Comparison of ENCODE assay signal across 10 cellular contexts in the genomic region with DNA sequence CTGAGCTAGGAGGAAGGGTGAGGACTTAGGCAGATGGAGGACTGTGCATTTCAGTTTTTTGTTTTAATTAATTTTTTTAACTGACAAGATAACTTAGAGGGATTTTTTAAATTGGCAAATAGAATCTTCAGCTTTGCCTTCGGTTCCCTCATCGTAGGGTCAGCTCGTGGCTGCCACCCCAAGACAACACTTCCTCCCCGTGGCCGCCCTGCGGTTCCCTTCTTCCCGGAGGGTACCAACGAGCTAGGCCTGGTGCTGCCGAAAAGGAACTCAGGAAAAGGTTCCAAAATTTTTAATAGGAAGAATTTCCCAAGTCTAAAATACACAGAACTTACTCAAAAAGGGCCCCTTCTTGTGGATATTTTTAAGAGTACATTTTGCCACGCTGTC.
DNase-seq lines count a peak whose midpoint lies in the region; ATAC-seq and TF ChIP-seq lines count a peak whose summit lies in the region.
"Had no signal": no experiment of that assay in that cellular context is flagged by ENCODE, and none has a peak within 500 bp of the region (broad histone marks: within the 10 kb centered on the region; RNA-seq: fewer than 3 reads in every experiment).

No MANE protein-coding gene starts in this region.

- 89 to 94% (median 91%) methylated on average over 10 of the region's 10 CpGs for WGBS in ovary, 3 donors

- no peaks in the 10 kb centered on the region for H3K27me3 ChIP-seq in naive thymus-derived CD4-positive, alpha-beta T cell (ENCODE audit: control insufficient read depth in 2 of 2, insufficient read depth in 2 of 2, low read length in 2 of 2)
- no peaks in the 10 kb centered on the region for H3K27me3 ChIP-seq in ovary
- H3K27me3 ChIP-seq: thyroid gland had no signal

- no peak for ATAC-seq in activated CD8-positive, alpha-beta T cell treated with anti-CD3 and anti-CD28 coated beads for 36 hours
- peak; percentile 30 for ATAC-seq in naive thymus-derived CD4-positive, alpha-beta T cell
- ATAC-seq in GM21528 (IDR thresholded peaks at IDR 0.05; ENCODE audit: low FRiP score, unreplicated experiment), result no peak

- peak overlapping the region; percentile 70 for H3K27ac ChIP-seq in naive thymus-derived CD4-positive, alpha-beta T cell (ENCODE audit: low read depth, low read length)
- no peak overlapping the region for H3K27ac ChIP-seq in ovary

- peaks cover 35% of the 10 kb centered on the region for H3K4me1 Mint-ChIP-seq in CD14-positive monocyte
- H3K4me1 Mint-ChIP-seq in HFFc6 (ENCODE audit: low read depth), result peaks cover 31% of the 10 kb centered on the region
- H3K4me1 Mint-ChIP-seq in activated CD8-positive, alpha-beta T cell treated with anti-CD3 and anti-CD28 coated beads for 36 hours (ENCODE audit: low read depth), result peaks cover 83% of the 10 kb centered on the region
- peaks cover 35 to 90% (median 79%) of the 10 kb centered on the region in 7 donors for H3K4me1 Mint-ChIP-seq in naive thymus-derived CD4-positive, alpha-beta T cell

- TF ChIP-seq EP300 in ovary (IDR thresholded peaks at IDR 0.05), result no peak

- H3K4me3 Mint-ChIP-seq in CD14-positive monocyte (peak overlapping the region; percentile 71 to 86), HFFc6 (no peak overlapping the region)
- peak overlapping the region; percentile 60 for H3K4me3 Mint-ChIP-seq in activated CD8-positive, alpha-beta T cell treated with anti-CD3 and anti-CD28 coated beads for 36 hours
- H3K4me3 Mint-ChIP-seq in naive thymus-derived CD4-positive, alpha-beta T cell, result peak overlapping the region; percentile 62 to 96 (median 82)

- H3K36me3 Mint-ChIP-seq in CD14-positive monocyte (peaks cover 26 to 39% of the 10 kb centered on the region in 2 donors), HFFc6 (ENCODE audit: low read depth) (peaks cover 34% of the 10 kb centered on the region)
- H3K36me3 Mint-ChIP-seq in activated CD8-positive, alpha-beta T cell treated with anti-CD3 and anti-CD28 coated beads for 36 hours (ENCODE audit: low read depth), result peaks cover 36% of the 10 kb centered on the region
- peaks cover 0 to 53% (median 26%) of the 10 kb centered on the region in 5 donors for H3K36me3 Mint-ChIP-seq in naive thymus-derived CD4-positive, alpha-beta T cell

- H3K9me3 Mint-ChIP-seq in CD14-positive monocyte (no peaks in the 10 kb centered on the region), HFFc6 (no peaks in the 10 kb centered on the region)
- H3K9me3 Mint-ChIP-seq in activated CD8-positive, alpha-beta T cell treated with anti-CD3 and anti-CD28 coated beads for 36 hours, result no peaks in the 10 kb centered on the region
- no peaks in the 10 kb centered on the region for H3K9me3 Mint-ChIP-seq in naive thymus-derived CD4-positive, alpha-beta T cell

- no peaks in the 10 kb centered on the region for H3K9me3 ChIP-seq in naive thymus-derived CD4-positive, alpha-beta T cell (ENCODE audit: control insufficient read depth in 2 of 3, low read length in 3 of 3)
- H3K9me3 ChIP-seq in ovary, result no peaks in the 10 kb centered on the region
- H3K9me3 ChIP-seq: thyroid gland had no signal

- H3K27ac Mint-ChIP-seq in CD14-positive monocyte (peak overlapping the region in 6 of 7 donors; percentile 5 to 96 (median 66)), HFFc6 (peak overlapping the region; percentile 92)
- H3K27ac Mint-ChIP-seq in activated CD8-positive, alpha-beta T cell treated with anti-CD3 and anti-CD28 coated beads for 36 hours, result peak overlapping the region; percentile 91
- peak overlapping the region; percentile 87 to 99 (median 94) for H3K27ac Mint-ChIP-seq in naive thymus-derived CD4-positive, alpha-beta T cell

- no peak for TF ChIP-seq POLR2A in ovary (IDR thresholded peaks at IDR 0.05)

- peaks cover 38 to 63% of the 10 kb centered on the region in 2 donors for H3K4me1 ChIP-seq in naive thymus-derived CD4-positive, alpha-beta T cell (ENCODE audit: control insufficient read depth in 2 of 2, insufficient read depth in 2 of 2, low read length in 2 of 2)
- H3K4me1 ChIP-seq in ovary (ENCODE audit: insufficient read depth), result peaks cover 6% of the 10 kb centered on the region

- intact Hi-C loops in CD14-positive monocyte (cut with micrococcal nuclease) (loop anchor here (2.0 to 10.0 kb wide), 2 partner anchors 52 to 56 kb away; no protein-coding TSS in a partner anchor), ovary (cut with DNase I) (no loop called here)
- intact Hi-C loops in activated CD8-positive, alpha-beta T cell treated with anti-CD3 and anti-CD28 coated beads for 36 hours (cut with micrococcal nuclease), result loop anchor here (10.0 kb wide), 2 partner anchors 106 to 114 kb away; no protein-coding TSS in a partner anchor
- intact Hi-C loops in naive thymus-derived CD4-positive, alpha-beta T cell (cut with micrococcal nuclease), result loop anchor here (1.0 to 10.0 kb wide), 11 partner anchors 8 to 354 kb away; a partner anchor contains a TSS

- peak overlapping the region; percentile 45 for H3K4me3 ChIP-seq in naive thymus-derived CD4-positive, alpha-beta T cell (ENCODE audit: low read length)
- H3K4me3 ChIP-seq in ovary, result no peak overlapping the region
- H3K4me3 ChIP-seq: thyroid gland had no signal

- peak; percentile 69 for DNase-seq in CD14-positive monocyte (ENCODE audit: low spot score)
- no peak for DNase-seq in HFFc6
- DNase-seq in activated CD8-positive, alpha-beta T cell treated with anti-CD3 and anti-CD28 coated beads for 36 hours, result no peak
- no peak for DNase-seq in naive thymus-derived CD4-positive, alpha-beta T cell
- DNase-seq in NCI-H1694 treated with DMSO at 0.1 percent for 48 hours (lab: John Stamatoyannopoulos, UW), result no peak
- DNase-seq in ovary, result no peak
- no peak for DNase-seq in DMS 273 treated with DMSO at 0.1 percent for 48 hours (lab: John Stamatoyannopoulos, UW)
- DNase-seq: NCI-H748 treated with DMSO at 0.1 percent for 48 hours, thyroid gland had no signal

- CTCF ChIA-PET in activated CD8-positive, alpha-beta T cell treated with anti-CD3 and anti-CD28 coated beads for 36 hours (lab: Charles Lee), result interaction anchor here (0.8 to 3.4 kb wide), 5 partner anchors 9 to 118 kb away, joined by 3 to 17 read pairs (median 4); no protein-coding TSS in a partner anchor
- CTCF ChIA-PET in naive thymus-derived CD4-positive, alpha-beta T cell (lab: Charles Lee), result interaction anchor here (0.7 to 2.3 kb wide), 15 partner anchors 9 to 354 kb away, joined by 3 to 6 read pairs (median 3); no protein-coding TSS in a partner anchor

- peaks cover 0 to 14% (median 0%) of the 10 kb centered on the region in 3 experiments for H3K36me3 ChIP-seq in naive thymus-derived CD4-positive, alpha-beta T cell (ENCODE audit: control insufficient read depth in 2 of 3, insufficient read depth in 3 of 3, low read length in 3 of 3)
- no peaks in the 10 kb centered on the region for H3K36me3 ChIP-seq in ovary
- H3K36me3 ChIP-seq: thyroid gland had no signal

- peaks cover 0 to 4% (median 0%) of the 10 kb centered on the region in 3 donors for H3K27me3 Mint-ChIP-seq in CD14-positive monocyte (ENCODE audit: low read depth in 3 of 3)
- H3K27me3 Mint-ChIP-seq in HFFc6 (ENCODE audit: insufficient read depth), result peaks cover 3% of the 10 kb centered on the region
- no peaks in the 10 kb centered on the region for H3K27me3 Mint-ChIP-seq in activated CD8-positive, alpha-beta T cell treated with anti-CD3 and anti-CD28 coated beads for 36 hours
- H3K27me3 Mint-ChIP-seq in naive thymus-derived CD4-positive, alpha-beta T cell, result no peaks in the 10 kb centered on the region

- TF ChIP-seq CTCF in CD14-positive monocyte (IDR thresholded peaks at IDR 0.05), result no peak
- TF ChIP-seq CTCF in HFFc6 (IDR thresholded peaks at IDR 0.05), result no peak
- no peak for TF ChIP-seq CTCF in activated CD8-positive, alpha-beta T cell treated with anti-CD3 and anti-CD28 coated beads for 36 hours (IDR thresholded peaks at IDR 0.05)
- no peak for TF ChIP-seq CTCF in ovary (IDR thresholded peaks at IDR 0.05)

- POLR2A ChIA-PET in activated CD8-positive, alpha-beta T cell treated with anti-CD3 and anti-CD28 coated beads for 36 hours (lab: Charles Lee), result interaction anchor here (0.7 to 3.0 kb wide), 10 partner anchors 9 to 97 kb away, joined by 3 to 21 read pairs (median 3); no protein-coding TSS in a partner anchor
- POLR2A ChIA-PET in naive thymus-derived CD4-positive, alpha-beta T cell (lab: Charles Lee), result interaction anchor here (0.6 to 4.2 kb wide), 22 partner anchors 9 to 327 kb away, joined by 3 to 39 read pairs (median 5); no protein-coding TSS in a partner anchor

Comparison
In these comparisons a context has a peak if more than half of its experiments do, and no peak if none do; other contexts are left out.
1. intact Hi-C loops: an anchor here in CD14-positive monocyte (2.0 to 10.0 kb wide), activated CD8-positive, alpha-beta T cell treated with anti-CD3 and anti-CD28 coated beads for 36 hours (10.0 kb wide) and naive thymus-derived CD4-positive, alpha-beta T cell (1.0 to 10.0 kb wide); none called in ovary.